In genomic region chr4:137283737-137284136, GRCh38 we compare ENCODE assay signal across 8 cellular contexts.
DNase-seq lines count a peak whose midpoint lies in the region; ATAC-seq and TF ChIP-seq lines count a peak whose summit lies in the region.

No MANE protein-coding gene starts in this region.

- TF ChIP-seq POLR2A in HCT116 (IDR thresholded peaks at IDR 0.05; ENCODE audit: borderline replicate concordance, extremely low read depth, insufficient read depth, insufficient read length), result no peak

- BruUV-seq in HCT116 (replicated peaks; lab: Mats Ljungman, UMichigan), result no TSS peak

- CTCF ChIA-PET in HCT116 (lab: Charles Lee), result no interaction called here

- peak; percentile 49 for DNase-seq in AG10803 (ENCODE audit: low read depth)
- DNase-seq in HCT116 (ENCODE audit: low read depth, low spot score), result no peak
- peak; percentile 9 for DNase-seq in amniotic stem cell (lab: John Stamatoyannopoulos, UW)
- peak; percentile 11 for DNase-seq in iPS-NIHi11 (ENCODE audit: low spot score)
- no peak for DNase-seq in T-helper 2 cell
- no peak for DNase-seq in activated CD4-positive, alpha-beta T cell treated with anti-CD3 and anti-CD28 coated beads for 4 hours

- no peaks in the 10 kb centered on the region for H3K27me3 ChIP-seq in HCT116 (ENCODE audit: insufficient read depth, low read length)

- H3K27ac ChIP-seq in HCT116 (ENCODE audit: low read depth, low read length), result no peak overlapping the region

- no peak overlapping the region for H2AFZ ChIP-seq in HCT116 (ENCODE audit: low read depth, low read length, poor library complexity, severe bottlenecking)

- H3K9ac ChIP-seq in HCT116 (ENCODE audit: low read length), result no peak overlapping the region

- H4K20me1 ChIP-seq in HCT116 (ENCODE audit: insufficient read depth), result no peaks in the 10 kb centered on the region

- ATAC-seq in HCT116 (peak; percentile 47; the same call in 1 of the 2 replicates), GM18909 (IDR thresholded peaks at IDR 0.05; ENCODE audit: poor library complexity, unreplicated experiment) (no peak), GM18498 (IDR thresholded peaks at IDR 0.05; ENCODE audit: unreplicated experiment) (no peak)

- no peaks in the 10 kb centered on the region for H3K9me2 ChIP-seq in HCT116 (ENCODE audit: insufficient read depth)

- no peak overlapping the region for H3K4me3 ChIP-seq in AG10803 (ENCODE audit: low read length)
- no peak overlapping the region for H3K4me3 ChIP-seq in HCT116 (replicated peaks in 1 of 2; ENCODE audit: low read depth in 1 of 2, low read length in 2 of 2)

- no peaks in the 10 kb centered on the region for H3K36me3 ChIP-seq in HCT116 (ENCODE audit: control insufficient read depth in 1 of 2, insufficient read depth in 2 of 2, low read length in 2 of 2)

- peak; percentile 59 for TF ChIP-seq CTCF in AG10803 (conservative IDR thresholded peaks at IDR 0.05; ENCODE audit: low read length)
- peak in 2 of 3 experiments; percentile 1 to 30; a peak in 1 of 6 replicates for TF ChIP-seq CTCF in HCT116 (IDR thresholded peaks at IDR 0.05 in 2 of 3, conservative IDR thresholded peaks at IDR 0.05 in 1 of 3; ENCODE audit: borderline replicate concordance in 1 of 3, insufficient read depth in 1 of 3, low read depth in 2 of 3, low read length in 2 of 3)

- POLR2A ChIA-PET in HCT116 (lab: Charles Lee), result interaction anchor here (0.5 kb wide), 1 partner anchor 12 kb away, joined by 3 read pairs; no protein-coding TSS in a partner anchor

- peak; percentile 56 for TF ChIP-seq RAD21 in HCT116 (IDR thresholded peaks at IDR 0.05; ENCODE audit: low read depth)

- H3K79me2 ChIP-seq in HCT116 (ENCODE audit: insufficient read depth, low read length), result no peaks in the 10 kb centered on the region

- intact Hi-C loops in HCT116 (cut with micrococcal nuclease), result no loop called here

- H3K4me1 ChIP-seq in HCT116 (ENCODE audit: control insufficient read depth in 1 of 2, insufficient read depth in 2 of 2, low read length in 2 of 2), result no peaks in the 10 kb centered on the region

- no peak overlapping the region for H3K4me2 ChIP-seq in HCT116 (ENCODE audit: low read length)

- no peaks in the 10 kb centered on the region for H3K9me3 ChIP-seq in HCT116 (ENCODE audit: control insufficient read depth in 1 of 2, insufficient read depth in 1 of 2, low read depth in 1 of 2, low read length in 2 of 2)

- RAD21 ChIA-PET in HCT116 (lab: Charles Lee; ENCODE audit: low non-redundant PET in 1 of 2, low total read pairs in 2 of 2, uncharacterized antibody in 2 of 2, unreplicated experiment in 2 of 2), result no interaction called here

TF ChIP-seq in HCT116, 20 proteins besides CTCF, POLR2A, EP300 and RAD21:
- TF ChIP-seq SIN3A (IDR thresholded peaks at IDR 0.05; ENCODE audit: low read depth), result no peak
- no peak for TF ChIP-seq ZBTB33 (IDR thresholded peaks at IDR 0.05; ENCODE audit: extremely low read depth, insufficient replicate concordance, low read length)

Comparison
In these comparisons a context has a peak if more than half of its experiments do, and no peak if none do; other contexts are left out.
1. DNase-seq: peak in AG10803 (single experiment), amniotic stem cell (single experiment) and iPS-NIHi11 (single experiment); none in HCT116 (single experiment), T-helper 2 cell (0 of 5) and activated CD4-positive, alpha-beta T cell treated with anti-CD3 and anti-CD28 coated beads for 4 hours (0 of 2).